ENCODE assay signal across 1 cellular context in the genomic region with DNA sequence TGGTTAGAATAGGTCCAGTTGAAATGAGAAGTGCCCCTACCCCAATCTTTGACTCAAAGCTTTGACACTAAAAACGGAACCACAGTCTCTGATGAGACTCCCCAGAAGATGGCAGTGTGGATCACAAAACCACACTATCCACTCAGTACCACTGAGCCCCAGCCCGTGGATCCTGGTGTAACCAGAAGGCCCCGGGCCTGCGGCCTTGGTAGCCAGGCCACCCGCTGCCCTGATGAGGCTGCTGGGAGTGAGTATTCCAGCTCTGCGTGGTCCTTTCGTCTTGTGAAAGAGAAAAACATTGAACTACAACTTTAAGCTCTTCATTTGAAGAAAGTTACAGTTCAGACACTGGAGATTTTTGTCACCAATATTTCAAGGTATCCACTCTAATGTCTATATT.
TF ChIP-seq lines count a peak whose summit lies in the region.

No MANE protein-coding gene starts in this region.

TF ChIP-seq in HepG2, 621 proteins besides CTCF, POLR2A, EP300 and RAD21 (continued from another document and continues in another):
- TF ChIP-seq ZFAT (CRISPR knock-in tag; conservative IDR thresholded peaks at IDR 0.05), result no peak
- peak; percentile 79 for TF ChIP-seq ZFY (CRISPR knock-in tag; IDR thresholded peaks at IDR 0.05)
- peak; percentile 24; the same call in 1 of the 2 replicates for TF ChIP-seq RXRB (CRISPR knock-in tag; IDR thresholded peaks at IDR 0.05; ENCODE audit: borderline replicate concordance)
- no peak for TF ChIP-seq ATAD3A (CRISPR knock-in tag; IDR thresholded peaks at IDR 0.05)
- TF ChIP-seq HNF1B (CRISPR knock-in tag; IDR thresholded peaks at IDR 0.05), result peak; percentile 45; the same call in 1 of the 2 replicates
- TF ChIP-seq AHR (CRISPR knock-in tag; IDR thresholded peaks at IDR 0.05), result 0 out of 2 replicates have a peak, but pooled peaks have one; percentile 20
- no peak for TF ChIP-seq DR1 (CRISPR knock-in tag; IDR thresholded peaks at IDR 0.05)
- peak; percentile 45; the same call in 1 of the 2 replicates for TF ChIP-seq SAP130 (CRISPR knock-in tag; IDR thresholded peaks at IDR 0.05; ENCODE audit: low read depth)
- peak; percentile 67 for TF ChIP-seq KAT8 (CRISPR knock-in tag; IDR thresholded peaks at IDR 0.05)
- TF ChIP-seq ZNF614 (CRISPR knock-in tag; IDR thresholded peaks at IDR 0.05; ENCODE audit: borderline replicate concordance), result 0 out of 2 replicates have a peak, but pooled peaks have one; percentile 49
- TF ChIP-seq ZNF687 (CRISPR knock-in tag; IDR thresholded peaks at IDR 0.05), result peak; percentile 69
- TF ChIP-seq ZNF615 (CRISPR knock-in tag; IDR thresholded peaks at IDR 0.05; ENCODE audit: borderline replicate concordance), result no peak
- peak; percentile 19; the same call in 1 of the 2 replicates for TF ChIP-seq DRAP1 (CRISPR knock-in tag; IDR thresholded peaks at IDR 0.05)
- peak; percentile 64; the same call in 1 of the 2 replicates for TF ChIP-seq KDM2A (CRISPR knock-in tag; IDR thresholded peaks at IDR 0.05; ENCODE audit: borderline replicate concordance, low read depth)
- 0 out of 2 replicates have a peak, but pooled peaks have one; percentile 58 for TF ChIP-seq TP53 (CRISPR knock-in tag; conservative IDR thresholded peaks at IDR 0.05)
- 0 out of 2 replicates have a peak, but pooled peaks have one; percentile 20 for TF ChIP-seq PATZ1 (CRISPR knock-in tag; IDR thresholded peaks at IDR 0.05)
- TF ChIP-seq ZFP1 (CRISPR knock-in tag; IDR thresholded peaks at IDR 0.05), result 0 out of 2 replicates have a peak, but pooled peaks have one; percentile 31
- 0 out of 2 replicates have a peak, but pooled peaks have one; percentile 39 for TF ChIP-seq SP140L (CRISPR knock-in tag; IDR thresholded peaks at IDR 0.05; ENCODE audit: borderline replicate concordance)
- 0 out of 2 replicates have a peak, but pooled peaks have one; percentile 18 for TF ChIP-seq ELF3 (CRISPR knock-in tag; IDR thresholded peaks at IDR 0.05)
- TF ChIP-seq THRA (CRISPR knock-in tag; IDR thresholded peaks at IDR 0.05; ENCODE audit: borderline replicate concordance), result 0 out of 2 replicates have a peak, but pooled peaks have one; percentile 12
- 0 out of 2 replicates have a peak, but pooled peaks have one; percentile 18 for TF ChIP-seq HOXA3 (CRISPR knock-in tag; IDR thresholded peaks at IDR 0.05)
- peak; percentile 3; the same call in 1 of the 2 replicates for TF ChIP-seq TFAP4 (IDR thresholded peaks at IDR 0.05; ENCODE audit: borderline replicate concordance, low read depth)
- 0 out of 2 replicates have a peak, but pooled peaks have one; percentile 40 for TF ChIP-seq THAP11 (CRISPR knock-in tag; IDR thresholded peaks at IDR 0.05)
- peak; percentile 67 for TF ChIP-seq GATAD2A (CRISPR knock-in tag; IDR thresholded peaks at IDR 0.05)
- no peak for TF ChIP-seq JUN (CRISPR knock-in tag; IDR thresholded peaks at IDR 0.05)
- 0 out of 2 replicates have a peak, but pooled peaks have one; percentile 33 for TF ChIP-seq KMT2A (CRISPR knock-in tag; IDR thresholded peaks at IDR 0.05)
- TF ChIP-seq NR2F6 (IDR thresholded peaks at IDR 0.05), result no peak
- TF ChIP-seq NR2F6 (CRISPR knock-in tag; IDR thresholded peaks at IDR 0.05), result peak; percentile 14; the same call in 1 of the 2 replicates
- no peak for TF ChIP-seq ZNF180 (CRISPR knock-in tag; IDR thresholded peaks at IDR 0.05; ENCODE audit: borderline replicate concordance, low read depth)
- TF ChIP-seq HMGXB4 (CRISPR knock-in tag; IDR thresholded peaks at IDR 0.05; ENCODE audit: borderline replicate concordance in 1 of 2, low read depth in 1 of 2), result peak; percentile 52 to 71; a peak in 2 of 4 replicates
- TF ChIP-seq ARHGAP35 (CRISPR knock-in tag; IDR thresholded peaks at IDR 0.05; ENCODE audit: borderline replicate concordance), result no peak
- TF ChIP-seq HDAC2 (CRISPR knock-in tag; IDR thresholded peaks at IDR 0.05), result peak; percentile 32; the same call in 1 of the 2 replicates
- TF ChIP-seq, protein P1, sequence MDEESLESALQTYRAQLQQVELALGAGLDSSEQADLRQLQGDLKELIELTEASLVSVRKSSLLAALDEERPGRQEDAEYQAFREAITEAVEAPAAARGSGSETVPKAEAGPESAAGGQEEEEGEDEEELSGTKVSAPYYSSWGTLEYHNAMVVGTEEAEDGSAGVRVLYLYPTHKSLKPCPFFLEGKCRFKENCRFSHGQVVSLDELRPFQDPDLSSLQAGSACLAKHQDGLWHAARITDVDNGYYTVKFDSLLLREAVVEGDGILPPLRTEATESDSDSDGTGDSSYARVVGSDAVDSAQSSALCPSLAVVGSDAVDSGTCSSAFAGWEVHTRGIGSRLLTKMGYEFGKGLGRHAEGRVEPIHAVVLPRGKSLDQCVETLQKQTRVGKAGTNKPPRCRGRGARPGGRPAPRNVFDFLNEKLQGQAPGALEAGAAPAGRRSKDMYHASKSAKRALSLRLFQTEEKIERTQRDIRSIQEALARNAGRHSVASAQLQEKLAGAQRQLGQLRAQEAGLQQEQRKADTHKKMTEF (CRISPR knock-in tag; IDR thresholded peaks at IDR 0.05), result peak; percentile 35; the same call in 1 of the 2 replicates
- TF ChIP-seq U2AF1 (optimal IDR thresholded peaks at IDR 0.05; ENCODE audit: low read depth, low read length), result no peak
- no peak for TF ChIP-seq TRIM24 (CRISPR knock-in tag; IDR thresholded peaks at IDR 0.05)
- TF ChIP-seq MBNL3 (CRISPR knock-in tag; conservative IDR thresholded peaks at IDR 0.05), result no peak
- 0 out of 2 replicates have a peak, but pooled peaks have one; percentile 26 for TF ChIP-seq BORCS8-MEF2B (CRISPR knock-in tag; IDR thresholded peaks at IDR 0.05)
- TF ChIP-seq ERF (CRISPR knock-in tag; IDR thresholded peaks at IDR 0.05), result 0 out of 2 replicates have a peak, but pooled peaks have one; percentile 25
- peak; percentile 51; the same call in 1 of the 2 replicates for TF ChIP-seq YEATS2 (CRISPR knock-in tag; IDR thresholded peaks at IDR 0.05; ENCODE audit: borderline replicate concordance)
- TF ChIP-seq SOX5 (CRISPR knock-in tag; IDR thresholded peaks at IDR 0.05; ENCODE audit: borderline replicate concordance), result peak; percentile 20; the same call in 1 of the 2 replicates
- TF ChIP-seq ISL2 (CRISPR knock-in tag; IDR thresholded peaks at IDR 0.05), result peak; percentile 38; the same call in 1 of the 2 replicates
- 0 out of 2 replicates have a peak, but pooled peaks have one; percentile 49 for TF ChIP-seq IKZF5 (CRISPR knock-in tag; IDR thresholded peaks at IDR 0.05)
- no peak for TF ChIP-seq GFI1 (CRISPR knock-in tag; IDR thresholded peaks at IDR 0.05; ENCODE audit: borderline replicate concordance)
- TF ChIP-seq STAG1 (CRISPR knock-in tag; IDR thresholded peaks at IDR 0.05), result peak; percentile 99
- 0 out of 2 replicates have a peak, but pooled peaks have one; percentile 34 for TF ChIP-seq SALL2 (CRISPR knock-in tag; IDR thresholded peaks at IDR 0.05)
- 0 out of 4 replicates have a peak, but pooled peaks of 1 of the 2 experiments have one; percentile 61 for TF ChIP-seq KLF16 (CRISPR knock-in tag; IDR thresholded peaks at IDR 0.05)
- TF ChIP-seq KDM3A (CRISPR knock-in tag; IDR thresholded peaks at IDR 0.05; ENCODE audit: low read depth), result 0 out of 2 replicates have a peak, but pooled peaks have one; percentile 56
- TF ChIP-seq, protein P2, sequence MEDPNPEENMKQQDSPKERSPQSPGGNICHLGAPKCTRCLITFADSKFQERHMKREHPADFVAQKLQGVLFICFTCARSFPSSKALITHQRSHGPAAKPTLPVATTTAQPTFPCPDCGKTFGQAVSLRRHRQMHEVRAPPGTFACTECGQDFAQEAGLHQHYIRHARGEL (CRISPR knock-in tag; IDR thresholded peaks at IDR 0.05), result no peak
